ENCODE assay signal across 1 cellular context in the genomic region with DNA sequence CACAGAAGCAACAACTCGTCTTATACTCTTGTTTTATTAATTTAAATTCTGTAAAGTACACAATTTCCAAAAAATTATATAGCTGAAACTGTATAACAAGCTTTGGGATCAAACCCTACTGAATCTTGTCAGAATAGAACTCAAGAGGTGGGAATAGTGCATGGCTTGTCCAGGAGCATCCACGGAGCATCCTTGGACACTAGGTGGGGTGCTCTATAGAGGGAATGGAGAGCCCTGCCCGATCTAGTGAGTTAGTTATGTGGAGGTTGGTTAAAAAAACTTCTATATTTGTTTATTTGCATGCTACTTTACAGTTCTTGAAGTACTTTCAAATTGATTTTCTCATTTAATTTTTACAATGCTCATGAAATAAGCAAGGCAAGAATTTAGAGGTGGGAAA.
TF ChIP-seq lines count a peak whose summit lies in the region.

No MANE protein-coding gene starts in this region.

TF ChIP-seq in H1, 55 proteins besides CTCF, POLR2A, EP300 and RAD21:
- TF ChIP-seq MAFK (IDR thresholded peaks at IDR 0.05; ENCODE audit: low read depth, low read length) (no peak), NRF1 (IDR thresholded peaks at IDR 0.05; ENCODE audit: low read depth, low read length) (no peak), CTBP2 (IDR thresholded peaks at IDR 0.05; ENCODE audit: borderline replicate concordance, insufficient read depth, insufficient read length, low read length) (no peak), EZH2 (IDR thresholded peaks at IDR 0.05; ENCODE audit: low read depth, low read length, severe bottlenecking) (no peak), POLR2AphosphoS5 (IDR thresholded peaks at IDR 0.05; ENCODE audit: low read depth, low read length) (no peak), BACH1 (IDR thresholded peaks at IDR 0.05; ENCODE audit: low read length) (no peak), KDM1A (IDR thresholded peaks at IDR 0.05; ENCODE audit: borderline replicate concordance, low read length) (no peak), CBX8 (IDR thresholded peaks at IDR 0.05; ENCODE audit: borderline replicate concordance, low read depth, low read length) (no peak), TEAD4 (IDR thresholded peaks at IDR 0.05; ENCODE audit: low read depth, low read length) (no peak), HDAC6 (IDR thresholded peaks at IDR 0.05; ENCODE audit: low read depth, low read length) (no peak), SRF (IDR thresholded peaks at IDR 0.05; ENCODE audit: low read depth, low read length) (no peak), BCL11A (IDR thresholded peaks at IDR 0.05; ENCODE audit: low read depth in 2 of 2, low read length in 2 of 2) (no peak), ZNF274 (IDR thresholded peaks at IDR 0.05; ENCODE audit: borderline replicate concordance, extremely low read depth, low read length) (no peak), GTF2F1 (IDR thresholded peaks at IDR 0.05; ENCODE audit: borderline replicate concordance, low read depth, low read length) (no peak), SP4 (IDR thresholded peaks at IDR 0.05; ENCODE audit: low read length) (no peak), SAP30 (IDR thresholded peaks at IDR 0.05; ENCODE audit: insufficient read depth, insufficient replicate concordance, low read length) (no peak)
- TF ChIP-seq, protein P1, sequence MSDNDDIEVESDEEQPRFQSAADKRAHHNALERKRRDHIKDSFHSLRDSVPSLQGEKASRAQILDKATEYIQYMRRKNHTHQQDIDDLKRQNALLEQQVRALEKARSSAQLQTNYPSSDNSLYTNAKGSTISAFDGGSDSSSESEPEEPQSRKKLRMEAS (IDR thresholded peaks at IDR 0.05): no peak
- TF ChIP-seq, protein P2, sequence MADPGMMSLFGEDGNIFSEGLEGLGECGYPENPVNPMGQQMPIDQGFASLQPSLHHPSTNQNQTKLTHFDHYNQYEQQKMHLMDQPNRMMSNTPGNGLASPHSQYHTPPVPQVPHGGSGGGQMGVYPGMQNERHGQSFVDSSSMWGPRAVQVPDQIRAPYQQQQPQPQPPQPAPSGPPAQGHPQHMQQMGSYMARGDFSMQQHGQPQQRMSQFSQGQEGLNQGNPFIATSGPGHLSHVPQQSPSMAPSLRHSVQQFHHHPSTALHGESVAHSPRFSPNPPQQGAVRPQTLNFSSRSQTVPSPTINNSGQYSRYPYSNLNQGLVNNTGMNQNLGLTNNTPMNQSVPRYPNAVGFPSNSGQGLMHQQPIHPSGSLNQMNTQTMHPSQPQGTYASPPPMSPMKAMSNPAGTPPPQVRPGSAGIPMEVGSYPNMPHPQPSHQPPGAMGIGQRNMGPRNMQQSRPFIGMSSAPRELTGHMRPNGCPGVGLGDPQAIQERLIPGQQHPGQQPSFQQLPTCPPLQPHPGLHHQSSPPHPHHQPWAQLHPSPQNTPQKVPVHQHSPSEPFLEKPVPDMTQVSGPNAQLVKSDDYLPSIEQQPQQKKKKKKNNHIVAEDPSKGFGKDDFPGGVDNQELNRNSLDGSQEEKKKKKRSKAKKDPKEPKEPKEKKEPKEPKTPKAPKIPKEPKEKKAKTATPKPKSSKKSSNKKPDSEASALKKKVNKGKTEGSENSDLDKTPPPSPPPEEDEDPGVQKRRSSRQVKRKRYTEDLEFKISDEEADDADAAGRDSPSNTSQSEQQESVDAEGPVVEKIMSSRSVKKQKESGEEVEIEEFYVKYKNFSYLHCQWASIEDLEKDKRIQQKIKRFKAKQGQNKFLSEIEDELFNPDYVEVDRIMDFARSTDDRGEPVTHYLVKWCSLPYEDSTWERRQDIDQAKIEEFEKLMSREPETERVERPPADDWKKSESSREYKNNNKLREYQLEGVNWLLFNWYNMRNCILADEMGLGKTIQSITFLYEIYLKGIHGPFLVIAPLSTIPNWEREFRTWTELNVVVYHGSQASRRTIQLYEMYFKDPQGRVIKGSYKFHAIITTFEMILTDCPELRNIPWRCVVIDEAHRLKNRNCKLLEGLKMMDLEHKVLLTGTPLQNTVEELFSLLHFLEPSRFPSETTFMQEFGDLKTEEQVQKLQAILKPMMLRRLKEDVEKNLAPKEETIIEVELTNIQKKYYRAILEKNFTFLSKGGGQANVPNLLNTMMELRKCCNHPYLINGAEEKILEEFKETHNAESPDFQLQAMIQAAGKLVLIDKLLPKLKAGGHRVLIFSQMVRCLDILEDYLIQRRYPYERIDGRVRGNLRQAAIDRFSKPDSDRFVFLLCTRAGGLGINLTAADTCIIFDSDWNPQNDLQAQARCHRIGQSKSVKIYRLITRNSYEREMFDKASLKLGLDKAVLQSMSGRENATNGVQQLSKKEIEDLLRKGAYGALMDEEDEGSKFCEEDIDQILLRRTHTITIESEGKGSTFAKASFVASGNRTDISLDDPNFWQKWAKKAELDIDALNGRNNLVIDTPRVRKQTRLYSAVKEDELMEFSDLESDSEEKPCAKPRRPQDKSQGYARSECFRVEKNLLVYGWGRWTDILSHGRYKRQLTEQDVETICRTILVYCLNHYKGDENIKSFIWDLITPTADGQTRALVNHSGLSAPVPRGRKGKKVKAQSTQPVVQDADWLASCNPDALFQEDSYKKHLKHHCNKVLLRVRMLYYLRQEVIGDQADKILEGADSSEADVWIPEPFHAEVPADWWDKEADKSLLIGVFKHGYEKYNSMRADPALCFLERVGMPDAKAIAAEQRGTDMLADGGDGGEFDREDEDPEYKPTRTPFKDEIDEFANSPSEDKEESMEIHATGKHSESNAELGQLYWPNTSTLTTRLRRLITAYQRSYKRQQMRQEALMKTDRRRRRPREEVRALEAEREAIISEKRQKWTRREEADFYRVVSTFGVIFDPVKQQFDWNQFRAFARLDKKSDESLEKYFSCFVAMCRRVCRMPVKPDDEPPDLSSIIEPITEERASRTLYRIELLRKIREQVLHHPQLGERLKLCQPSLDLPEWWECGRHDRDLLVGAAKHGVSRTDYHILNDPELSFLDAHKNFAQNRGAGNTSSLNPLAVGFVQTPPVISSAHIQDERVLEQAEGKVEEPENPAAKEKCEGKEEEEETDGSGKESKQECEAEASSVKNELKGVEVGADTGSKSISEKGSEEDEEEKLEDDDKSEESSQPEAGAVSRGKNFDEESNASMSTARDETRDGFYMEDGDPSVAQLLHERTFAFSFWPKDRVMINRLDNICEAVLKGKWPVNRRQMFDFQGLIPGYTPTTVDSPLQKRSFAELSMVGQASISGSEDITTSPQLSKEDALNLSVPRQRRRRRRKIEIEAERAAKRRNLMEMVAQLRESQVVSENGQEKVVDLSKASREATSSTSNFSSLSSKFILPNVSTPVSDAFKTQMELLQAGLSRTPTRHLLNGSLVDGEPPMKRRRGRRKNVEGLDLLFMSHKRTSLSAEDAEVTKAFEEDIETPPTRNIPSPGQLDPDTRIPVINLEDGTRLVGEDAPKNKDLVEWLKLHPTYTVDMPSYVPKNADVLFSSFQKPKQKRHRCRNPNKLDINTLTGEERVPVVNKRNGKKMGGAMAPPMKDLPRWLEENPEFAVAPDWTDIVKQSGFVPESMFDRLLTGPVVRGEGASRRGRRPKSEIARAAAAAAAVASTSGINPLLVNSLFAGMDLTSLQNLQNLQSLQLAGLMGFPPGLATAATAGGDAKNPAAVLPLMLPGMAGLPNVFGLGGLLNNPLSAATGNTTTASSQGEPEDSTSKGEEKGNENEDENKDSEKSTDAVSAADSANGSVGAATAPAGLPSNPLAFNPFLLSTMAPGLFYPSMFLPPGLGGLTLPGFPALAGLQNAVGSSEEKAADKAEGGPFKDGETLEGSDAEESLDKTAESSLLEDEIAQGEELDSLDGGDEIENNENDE (IDR thresholded peaks at IDR 0.05; ENCODE audit: insufficient replicate concordance, low read length): no peak
